12 cellular contexts compared by ENCODE assay signal in genomic region chr22:19568337-19569311, GRCh38. TPM values are rescaled to one million over a fixed set of nuclear protein-coding genes. Genes with fewer than 3 reads are reported as not detected.
A peak's percentile ranks its signal among the peaks of the same experiment; 100 is the strongest.
DNase-seq lines count a peak whose midpoint lies in the region; ATAC-seq and TF ChIP-seq lines count a peak whose summit lies in the region.
"Had no signal": no experiment of that assay in that cellular context is flagged by ENCODE, and none has a peak within 500 bp of the region (broad histone marks: within the 10 kb centered on the region; RNA-seq: fewer than 3 reads in every experiment).

No MANE protein-coding gene starts in this region.

- no peaks in the 10 kb centered on the region for H3K9me3 Mint-ChIP-seq in activated CD8-positive, alpha-beta T cell treated with anti-CD3 and anti-CD28 coated beads, Interleukin-2, amount 10 ng/mL, durations not matched to agents 7 days and 5 days (ENCODE audit: insufficient read depth)

- ATAC-seq in HG02973 (IDR thresholded peaks at IDR 0.05; ENCODE audit: unreplicated experiment) (no peak), HG02798 (IDR thresholded peaks at IDR 0.05; ENCODE audit: poor library complexity, unreplicated experiment) (no peak)
- no peak for ATAC-seq in activated CD8-positive, alpha-beta T cell treated with anti-CD3 and anti-CD28 coated beads, Interleukin-2, amount 10 ng/mL, durations not matched to agents 7 days and 5 days

- H3K27ac Mint-ChIP-seq in activated CD8-positive, alpha-beta T cell treated with anti-CD3 and anti-CD28 coated beads, Interleukin-2, amount 10 ng/mL, durations not matched to agents 7 days and 5 days, result no peak overlapping the region

- CTCF ChIA-PET in AG04449 (lab: Yijun Ruan, JAX), result interaction anchor here (1.8 to 1.9 kb wide), 2 partner anchors 13 to 61 kb away, joined by 5 to 7 read pairs; no protein-coding TSS in a partner anchor
- CTCF ChIA-PET in activated CD8-positive, alpha-beta T cell treated with anti-CD3 and anti-CD28 coated beads, Interleukin-2, amount 10 ng/mL, durations not matched to agents 7 days and 5 days (lab: Charles Lee), result interaction anchor here (1.5 kb wide), 1 partner anchor 61 kb away, joined by 7 read pairs; no protein-coding TSS in a partner anchor

- no peak overlapping the region for H3K4me3 Mint-ChIP-seq in activated CD8-positive, alpha-beta T cell treated with anti-CD3 and anti-CD28 coated beads, Interleukin-2, amount 10 ng/mL, durations not matched to agents 7 days and 5 days

- no peak for TF ChIP-seq CTCF in AG04449 (IDR thresholded peaks at IDR 0.05; ENCODE audit: insufficient read depth, low read length, missing control alignments)

- H3K4me1 Mint-ChIP-seq in activated CD8-positive, alpha-beta T cell treated with anti-CD3 and anti-CD28 coated beads, Interleukin-2, amount 10 ng/mL, durations not matched to agents 7 days and 5 days (ENCODE audit: low read depth), result no peaks in the 10 kb centered on the region

- peaks cover 1% of the 10 kb centered on the region for H3K27me3 Mint-ChIP-seq in activated CD8-positive, alpha-beta T cell treated with anti-CD3 and anti-CD28 coated beads, Interleukin-2, amount 10 ng/mL, durations not matched to agents 7 days and 5 days (ENCODE audit: low read depth)

- DNase-seq in AG04449 (ENCODE audit: low read depth, low spot score) (peak; percentile 64), HK-2 (ENCODE audit: unreplicated experiment) (peak; percentile 8), amniotic epithelial cell (ENCODE audit: low read depth) (peak; percentile 90), iris pigment epithelial cell (ENCODE audit: low read depth) (peak; percentile 94), hippocampal formation (lab: John Stamatoyannopoulos, UW) (no peak)
- no peak for DNase-seq in activated CD8-positive, alpha-beta T cell treated with anti-CD3 and anti-CD28 coated beads, Interleukin-2, amount 10 ng/mL, durations not matched to agents 7 days and 5 days
- DNase-seq: activated CD4-positive, alpha-beta T cell treated with anti-CD3 and anti-CD28 coated beads, Interleukin-2, amount 50 U/mL, for 1 hour; GOT3; NCI-H1436 treated with DMSO at 0.1 percent for 48 hours had no signal

- H3K36me3 Mint-ChIP-seq in activated CD8-positive, alpha-beta T cell treated with anti-CD3 and anti-CD28 coated beads, Interleukin-2, amount 10 ng/mL, durations not matched to agents 7 days and 5 days (ENCODE audit: low read depth), result no peaks in the 10 kb centered on the region

- POLR2A ChIA-PET in AG04449 (lab: Yijun Ruan, JAX), result no interaction called here
- POLR2A ChIA-PET in activated CD8-positive, alpha-beta T cell treated with anti-CD3 and anti-CD28 coated beads, Interleukin-2, amount 10 ng/mL, durations not matched to agents 7 days and 5 days (lab: Charles Lee), result no interaction called here

- no peak overlapping the region for H3K4me3 ChIP-seq in AG04449 (ENCODE audit: low read depth, low read length)

RNA-seq across cellular contexts. Expression of gene CLDN5, which starts 44.4 kb away (rescaled TPM):
- not detected for total RNA-seq in activated CD8-positive, alpha-beta T cell treated with anti-CD3 and anti-CD28 coated beads, Interleukin-2, amount 10 ng/mL, durations not matched to agents 7 days and 5 days
- total RNA-seq: osteocyte had no signal

Comparison
In these comparisons a context has a peak if more than half of its experiments do, and no peak if none do; other contexts are left out.
1. DNase-seq: peak in AG04449 (single experiment), HK-2 (single experiment), amniotic epithelial cell (single experiment) and iris pigment epithelial cell (single experiment); none in activated CD8-positive, alpha-beta T cell treated with anti-CD3 and anti-CD28 coated beads, Interleukin-2, amount 10 ng/mL, durations not matched to agents 7 days and 5 days (single experiment) and hippocampal formation (0 of 2).